In the genomic region with DNA sequence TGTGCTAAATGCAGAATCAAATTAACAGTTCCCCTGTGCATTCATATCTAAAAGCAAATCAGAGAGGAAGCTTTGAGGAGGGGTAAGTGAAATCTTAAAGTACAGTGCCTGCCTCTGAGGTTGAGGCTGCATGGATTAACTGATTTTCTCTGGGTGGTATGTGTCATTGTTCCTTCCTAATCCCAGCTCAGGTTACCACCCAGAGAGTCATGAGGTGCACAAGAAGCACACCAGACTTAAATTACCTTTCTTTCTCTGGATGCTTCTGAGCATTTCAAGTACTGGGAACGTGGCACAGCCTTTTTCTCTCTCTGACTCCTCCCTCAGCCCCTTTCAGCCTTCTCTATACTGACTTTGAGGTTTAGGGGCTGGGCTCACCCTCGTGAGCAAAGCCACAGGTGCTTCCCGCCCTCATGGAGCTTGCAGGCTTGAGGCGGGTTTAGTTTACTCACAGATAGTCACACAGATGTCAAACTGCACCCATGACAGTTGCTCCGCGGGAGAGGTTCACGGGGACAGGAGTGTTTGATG, we compare ENCODE assay signal across 13 cellular contexts.
DNase-seq lines count a peak whose midpoint lies in the region; ATAC-seq and TF ChIP-seq lines count a peak whose summit lies in the region.
"Had no signal": no experiment of that assay in that cellular context is flagged by ENCODE, and none has a peak within 500 bp of the region (broad histone marks: within the 10 kb centered on the region; RNA-seq: fewer than 3 reads in every experiment).

No MANE protein-coding gene starts in this region.

- no peak overlapping the region for H2AFZ ChIP-seq in Loucy (ENCODE audit: low read length)

- H4K20me1 ChIP-seq in Loucy (ENCODE audit: insufficient read depth, low read length, poor library complexity, severe bottlenecking), result no peaks in the 10 kb centered on the region

- H2BK5ac ChIP-seq in mesendoderm (ENCODE audit: low read length), result no peak overlapping the region

- no peak overlapping the region for H2BK15ac ChIP-seq in mesendoderm (replicated peaks; ENCODE audit: low read depth)

- no peaks in the 10 kb centered on the region for H3F3A ChIP-seq in Loucy (ENCODE audit: low read depth)

- intact Hi-C loops in left colon (cut with DNase I, micrococcal nuclease), result no loop called here

- H4K8ac ChIP-seq in mesendoderm (ENCODE audit: low read depth, low read length), result no peak overlapping the region

- H3K4ac ChIP-seq in mesendoderm (ENCODE audit: low read depth, low read length), result no peak overlapping the region

- TF ChIP-seq CTCF in Loucy (conservative IDR thresholded peaks at IDR 0.05; ENCODE audit: low read length) (no peak), WERI-Rb-1 (IDR thresholded peaks at IDR 0.05; ENCODE audit: low read depth, low read length) (no peak)

- no peaks in the 10 kb centered on the region for H3K79me1 ChIP-seq in mesendoderm (ENCODE audit: low read length)

- no peak for DNase-seq in activated CD4-positive, CD25-positive, alpha-beta regulatory T cell treated with anti-CD3 and anti-CD28 coated beads, Interleukin-2, amount 50 U/mL, for 72 hours
- DNase-seq in WERI-Rb-1 (peak; percentile 45), mesendoderm (peak; percentile 20), left colon (no peak), NCI-H187 (lab: John Stamatoyannopoulos, UW) (no peak)
- DNase-seq: DMS153; effector CD4-positive, alpha-beta T cell; foreskin fibroblast; NCI-H1048; NCI-H510A treated with DMSO at 0.1 percent for 48 hours had no signal

- no peak overlapping the region for H4K5ac ChIP-seq in mesendoderm (ENCODE audit: low read length)

- H3K4me1 ChIP-seq in Loucy (ENCODE audit: insufficient read depth, low read length, poor library complexity, severe bottlenecking), result peaks cover 55% of the 10 kb centered on the region
- no peaks in the 10 kb centered on the region for H3K4me1 ChIP-seq in mesendoderm (ENCODE audit: control insufficient read depth, low read depth, low read length)

- H3K4me2 ChIP-seq in Loucy (ENCODE audit: low read depth, low read length, poor library complexity, severe bottlenecking), result peak overlapping the region; percentile 52
- no peak overlapping the region for H3K4me2 ChIP-seq in mesendoderm (ENCODE audit: low read length)

- H3K9ac ChIP-seq in Loucy (ENCODE audit: low read depth, low read length, poor library complexity, severe bottlenecking), result no peak overlapping the region
- H3K9ac ChIP-seq in mesendoderm (ENCODE audit: low read length), result no peak overlapping the region

- no peak overlapping the region for H3K23ac ChIP-seq in mesendoderm (ENCODE audit: low read length)

- no CpG with 5 or more reads among the region's 7 CpGs for WGBS in mesendoderm (ENCODE audit: extremely low coverage, insufficient coverage, low lambda C conversion rate)

- H3K56ac ChIP-seq in mesendoderm (ENCODE audit: low read length), result no peak overlapping the region

- H3K27me3 ChIP-seq in Loucy (ENCODE audit: insufficient read depth, low read length, poor library complexity, severe bottlenecking), result no peaks in the 10 kb centered on the region
- no peaks in the 10 kb centered on the region for H3K27me3 ChIP-seq in WERI-Rb-1 (ENCODE audit: insufficient read depth, low read depth, severe bottlenecking)
- no peaks in the 10 kb centered on the region for H3K27me3 ChIP-seq in mesendoderm (ENCODE audit: insufficient read depth, low read length, poor library complexity)

- H3K4me3 ChIP-seq in Loucy (ENCODE audit: low read length, poor library complexity, severe bottlenecking) (no peak overlapping the region), WERI-Rb-1 (ENCODE audit: low read depth, low read length) (no peak overlapping the region), mesendoderm (ENCODE audit: low read length) (no peak overlapping the region)

- H3K36me3 ChIP-seq in Loucy (ENCODE audit: insufficient read depth, low read length) (no peaks in the 10 kb centered on the region), WERI-Rb-1 (no peaks in the 10 kb centered on the region), mesendoderm (ENCODE audit: control insufficient read depth, insufficient read depth, low read length) (no peaks in the 10 kb centered on the region)

- H3K79me2 ChIP-seq in Loucy (ENCODE audit: insufficient read depth, low read length), result peaks cover 30% of the 10 kb centered on the region
- no peaks in the 10 kb centered on the region for H3K79me2 ChIP-seq in mesendoderm (ENCODE audit: control insufficient read depth, insufficient read depth, low read length)

- H3K9me3 ChIP-seq in Loucy (ENCODE audit: insufficient read depth, low read depth, low read length) (no peaks in the 10 kb centered on the region), WERI-Rb-1 (ENCODE audit: severe bottlenecking) (no peaks in the 10 kb centered on the region)

- no peaks in the 10 kb centered on the region for H3K9me2 ChIP-seq in Loucy (replicated peaks; ENCODE audit: low read depth, low read length)

- H3K18ac ChIP-seq in mesendoderm (ENCODE audit: low read length), result no peak overlapping the region

- H2AK5ac ChIP-seq in mesendoderm (ENCODE audit: low read length), result no peak overlapping the region

- peak; percentile 14 to 42 for ATAC-seq in activated CD4-positive, CD25-positive, alpha-beta regulatory T cell treated with anti-CD3 and anti-CD28 coated beads, Interleukin-2, amount 50 U/mL, for 24 hours
- ATAC-seq in GM21360 (IDR thresholded peaks at IDR 0.05; ENCODE audit: unreplicated experiment), result no peak
- ATAC-seq in left colon, result no peak

- H3K27ac ChIP-seq in WERI-Rb-1 (no peak overlapping the region), mesendoderm (ENCODE audit: low read depth, low read length) (no peak overlapping the region)

- no peak overlapping the region for H2BK120ac ChIP-seq in mesendoderm (ENCODE audit: low read depth, low read length)

Comparison
In these comparisons a context has a peak if more than half of its experiments do, and no peak if none do; other contexts are left out.
1. ATAC-seq: peak in activated CD4-positive, CD25-positive, alpha-beta regulatory T cell treated with anti-CD3 and anti-CD28 coated beads, Interleukin-2, amount 50 U/mL, for 24 hours (2 of 2); none in GM21360 (single experiment) and left colon (single experiment).
2. DNase-seq: peak in WERI-Rb-1 (single experiment) and mesendoderm (single experiment); none in activated CD4-positive, CD25-positive, alpha-beta regulatory T cell treated with anti-CD3 and anti-CD28 coated beads, Interleukin-2, amount 50 U/mL, for 72 hours (single experiment), left colon (0 of 2) and NCI-H187 (0 of 2).